15 cellular contexts compared by ENCODE assay signal in genomic region chr2:23230885-23231284, GRCh38.
"Had no signal": no experiment of that assay in that cellular context is flagged by ENCODE, and none has a peak within 500 bp of the region (broad histone marks: within the 10 kb centered on the region; RNA-seq: fewer than 3 reads in every experiment).

No MANE protein-coding gene starts in this region.

- H3K27me3 ChIP-seq: adrenal gland, gastroesophageal sphincter, ovary, right lobe of liver, transverse colon had no signal

- H3K4me3 Mint-ChIP-seq: activated naive CD4-positive, alpha-beta T cell treated with anti-CD3 and anti-CD28 coated beads, Interleukin-2, amount 50 U/mL, for 24 hours; immature natural killer cell; nephron had no signal

- H3K4me2 ChIP-seq: smooth muscle cell had no signal

- DNase-seq: activated T-cell treated with anti-CD3 and anti-CD28 coated beads for 4 hours; adrenal gland; dorsolateral prefrontal cortex; heart right ventricle; immature natural killer cell; ovary; right lobe of liver; stimulated activated naive CD8-positive, alpha-beta T cell treated with anti-CD3 and anti-CD28 coated beads, Interleukin-15, Interleukin-2, amounts not matched to agents 100 U/mL and 50 U/mL, for 24 hours; T-helper 2 cell; transverse colon had no signal

- H3K4me3 ChIP-seq: adrenal gland, dorsolateral prefrontal cortex, gastroesophageal sphincter, heart right ventricle, ovary, right lobe of liver, smooth muscle cell, transverse colon had no signal

- H3K9me3 Mint-ChIP-seq: activated naive CD4-positive, alpha-beta T cell treated with anti-CD3 and anti-CD28 coated beads, Interleukin-2, amount 50 U/mL, for 24 hours had no signal

- H3K9me3 ChIP-seq: adrenal gland, gastroesophageal sphincter, heart right ventricle, ovary, right lobe of liver, transverse colon had no signal

- H3K27ac ChIP-seq: adrenal gland, dorsolateral prefrontal cortex, gastroesophageal sphincter, heart right ventricle, ovary, right lobe of liver, transverse colon had no signal

- H3K4me1 ChIP-seq: adrenal gland, gastroesophageal sphincter, heart right ventricle, right lobe of liver, transverse colon had no signal

- H3K27ac Mint-ChIP-seq: activated naive CD4-positive, alpha-beta T cell treated with anti-CD3 and anti-CD28 coated beads, Interleukin-2, amount 50 U/mL, for 24 hours; immature natural killer cell; nephron had no signal

- H3K36me3 Mint-ChIP-seq: activated naive CD4-positive, alpha-beta T cell treated with anti-CD3 and anti-CD28 coated beads, Interleukin-2, amount 50 U/mL, for 24 hours; immature natural killer cell had no signal

- ATAC-seq: activated CD4-positive, CD25-positive, alpha-beta regulatory T cell treated with anti-CD3 and anti-CD28 coated beads, Interleukin-2, amount 50 U/mL, for 24 hours; gastroesophageal sphincter; heart right ventricle; right lobe of liver; stimulated activated naive CD8-positive, alpha-beta T cell treated with anti-CD3 and anti-CD28 coated beads, Interleukin-15, Interleukin-2, amounts not matched to agents 100 U/mL and 50 U/mL, for 24 hours had no signal

- H3K4me1 Mint-ChIP-seq: activated naive CD4-positive, alpha-beta T cell treated with anti-CD3 and anti-CD28 coated beads, Interleukin-2, amount 50 U/mL, for 24 hours; immature natural killer cell had no signal

- H3K36me3 ChIP-seq: adrenal gland, gastroesophageal sphincter, heart right ventricle, ovary, right lobe of liver, transverse colon had no signal
